ENCODE assay signal across 11 cellular contexts in the genomic region with DNA sequence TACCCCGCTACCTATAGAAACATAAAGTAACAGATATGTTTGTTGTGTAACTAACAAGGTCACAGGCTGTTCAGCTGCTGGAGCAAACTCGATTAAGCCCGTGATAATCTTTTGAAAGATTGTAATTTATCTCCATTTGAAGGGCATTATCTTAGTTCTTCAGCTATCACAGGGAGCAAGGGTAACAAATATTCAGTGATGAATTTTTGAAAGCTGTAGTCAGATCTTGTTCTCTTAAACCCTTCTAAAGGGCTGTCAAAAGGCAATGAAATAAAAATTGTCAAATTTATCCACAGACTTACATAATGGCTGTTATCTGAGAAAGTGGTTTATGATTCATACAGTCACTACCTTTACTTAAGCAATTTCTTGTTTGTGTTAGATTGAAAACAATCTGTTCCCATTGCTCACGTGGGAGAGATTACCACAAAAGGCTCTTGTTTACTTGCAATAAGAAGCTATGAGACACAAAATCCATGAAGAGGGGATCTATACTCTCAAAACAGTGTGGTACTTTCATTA.
DNase-seq lines count a peak whose midpoint lies in the region; ATAC-seq and TF ChIP-seq lines count a peak whose summit lies in the region.
"Had no signal": no experiment of that assay in that cellular context is flagged by ENCODE, and none has a peak within 500 bp of the region (broad histone marks: within the 10 kb centered on the region; RNA-seq: fewer than 3 reads in every experiment).

No MANE protein-coding gene starts in this region.

- H3K36me3 ChIP-seq in PC-3 (ENCODE audit: low read depth, low read length): no peaks in the 10 kb centered on the region
- H3K36me3 ChIP-seq: thoracic aorta had no signal

- peaks cover 18% of the 10 kb centered on the region for H3K4me1 Mint-ChIP-seq in glutamatergic neuron (ENCODE audit: low read depth, unreplicated experiment)
- H3K4me1 Mint-ChIP-seq: activated CD4-positive, alpha-beta memory T cell treated with anti-CD3 and anti-CD28 coated beads, Interleukin-2, amount 10 ng/mL, durations not matched to agents 7 days and 5 days had no signal

- CTCF ChIA-PET in PC-3 (lab: Charles Lee): no interaction called here

- no peak overlapping the region for H2AFZ ChIP-seq in PC-3 (ENCODE audit: low read length)

- H3K9me2 ChIP-seq in PC-3 (replicated peaks; ENCODE audit: low read length): no peaks in the 10 kb centered on the region

- no peaks in the 10 kb centered on the region for H3F3A ChIP-seq in PC-3 (ENCODE audit: low read length, unreplicated experiment)

- no peaks in the 10 kb centered on the region for H3K27me3 Mint-ChIP-seq in glutamatergic neuron (ENCODE audit: unreplicated experiment)
- H3K27me3 Mint-ChIP-seq: activated CD4-positive, alpha-beta memory T cell treated with anti-CD3 and anti-CD28 coated beads, Interleukin-2, amount 10 ng/mL, durations not matched to agents 7 days and 5 days had no signal

- intact Hi-C loops in PC-3 (cut with micrococcal nuclease): no loop called here

- no peaks in the 10 kb centered on the region for H3K79me2 ChIP-seq in PC-3 (ENCODE audit: low read length)

- peaks cover 9% of the 10 kb centered on the region; the same call in 1 of the 2 replicates for H3K4me1 ChIP-seq in PC-3 (ENCODE audit: insufficient read depth, low read length)

- no peak overlapping the region for H3K4me3 ChIP-seq in PC-3 (ENCODE audit: low read length)
- no peak overlapping the region for H3K4me3 ChIP-seq in fibroblast of pulmonary artery (replicated peaks; ENCODE audit: low read depth, low read length)
- H3K4me3 ChIP-seq in retinal pigment epithelial cell (ENCODE audit: low read length): no peak overlapping the region
- H3K4me3 ChIP-seq: thoracic aorta had no signal

- no peaks in the 10 kb centered on the region for H3K9me3 Mint-ChIP-seq in glutamatergic neuron (ENCODE audit: unreplicated experiment)

- POLR2A ChIA-PET in PC-3 (lab: Charles Lee; ENCODE audit: unreplicated experiment): interaction anchor here (0.6 kb wide), 1 partner anchor 1517 kb away, joined by 7 read pairs; no protein-coding TSS in a partner anchor

- no peaks in the 10 kb centered on the region for H3K9me3 ChIP-seq in PC-3 (ENCODE audit: low read length)
- H3K9me3 ChIP-seq: thoracic aorta had no signal

- no TSS peak for BruUV-seq in PC-3 (replicated peaks; lab: Mats Ljungman, UMichigan)

- ATAC-seq in GM18517 (IDR thresholded peaks at IDR 0.05; ENCODE audit: unreplicated experiment) (peak; percentile 4), PC-3 (peak; percentile 78), HG03565 (IDR thresholded peaks at IDR 0.05; ENCODE audit: unreplicated experiment) (no peak)

- no peaks in the 10 kb centered on the region for H3K36me3 Mint-ChIP-seq in glutamatergic neuron (ENCODE audit: unreplicated experiment)

- peak overlapping the region; percentile 32; the same call in 1 of the 2 replicates for H3K4me2 ChIP-seq in PC-3 (ENCODE audit: low read length)

- no peaks in the 10 kb centered on the region for H4K20me1 ChIP-seq in PC-3 (ENCODE audit: low read length)

- TF ChIP-seq CTCF in PC-3 (conservative IDR thresholded peaks at IDR 0.05; ENCODE audit: low read depth, low read length) (no peak), fibroblast of pulmonary artery (IDR thresholded peaks at IDR 0.05; ENCODE audit: low read length, missing control alignments) (no peak), retinal pigment epithelial cell (conservative IDR thresholded peaks at IDR 0.05; ENCODE audit: low read depth, low read length) (no peak), glutamatergic neuron (IDR thresholded peaks at IDR 0.05; ENCODE audit: partially characterized antibody, unreplicated experiment) (no peak)

- H3K27ac ChIP-seq in PC-3 (ENCODE audit: low read length): no peak overlapping the region
- H3K27ac ChIP-seq: thoracic aorta had no signal

- no peaks in the 10 kb centered on the region for H3K27me3 ChIP-seq in PC-3 (ENCODE audit: low read length)

- H3K9ac ChIP-seq in PC-3 (ENCODE audit: low read length): no peak overlapping the region

- DNase-seq in PC-3: peak; percentile 60
- peak; percentile 96 for DNase-seq in fibroblast of pulmonary artery (ENCODE audit: low read depth)
- peak; percentile 93 for DNase-seq in retinal pigment epithelial cell (ENCODE audit: low read depth)
- no peak for DNase-seq in stimulated activated CD4-positive, alpha-beta T cell treated with anti-CD3 and anti-CD28 coated beads, Interleukin-2, amount 100 ng/mL, for 48 hours
- DNase-seq in glutamatergic neuron: no peak
- DNase-seq in cerebellar nuclear complex (lab: John Stamatoyannopoulos, UW): no peak
- DNase-seq: activated CD4-positive, alpha-beta memory T cell treated with anti-CD3 and anti-CD28 coated beads, Interleukin-2, amount 10 ng/mL, durations not matched to agents 7 days and 5 days; stimulated activated CD4-positive, alpha-beta T cell treated with anti-CD3 and anti-CD28 coated beads, Interleukin-15, amount 100 ng/mL, for 24 hours had no signal

- H3K4me3 Mint-ChIP-seq in glutamatergic neuron (ENCODE audit: unreplicated experiment): no peak overlapping the region
- H3K4me3 Mint-ChIP-seq: activated CD4-positive, alpha-beta memory T cell treated with anti-CD3 and anti-CD28 coated beads, Interleukin-2, amount 10 ng/mL, durations not matched to agents 7 days and 5 days had no signal

- H3K27ac Mint-ChIP-seq in glutamatergic neuron (ENCODE audit: unreplicated experiment): no peak overlapping the region
- H3K27ac Mint-ChIP-seq: activated CD4-positive, alpha-beta memory T cell treated with anti-CD3 and anti-CD28 coated beads, Interleukin-2, amount 10 ng/mL, durations not matched to agents 7 days and 5 days had no signal

Comparison
In these comparisons a context has a peak if more than half of its experiments do, and no peak if none do; other contexts are left out.
1. DNase-seq: peak in PC-3 (single experiment), fibroblast of pulmonary artery (single experiment) and retinal pigment epithelial cell (single experiment); none in stimulated activated CD4-positive, alpha-beta T cell treated with anti-CD3 and anti-CD28 coated beads, Interleukin-2, amount 100 ng/mL, for 48 hours (0 of 2), glutamatergic neuron (single experiment) and cerebellar nuclear complex (0 of 2).